ENCODE assay signal across 1 cellular context in the genomic region with DNA sequence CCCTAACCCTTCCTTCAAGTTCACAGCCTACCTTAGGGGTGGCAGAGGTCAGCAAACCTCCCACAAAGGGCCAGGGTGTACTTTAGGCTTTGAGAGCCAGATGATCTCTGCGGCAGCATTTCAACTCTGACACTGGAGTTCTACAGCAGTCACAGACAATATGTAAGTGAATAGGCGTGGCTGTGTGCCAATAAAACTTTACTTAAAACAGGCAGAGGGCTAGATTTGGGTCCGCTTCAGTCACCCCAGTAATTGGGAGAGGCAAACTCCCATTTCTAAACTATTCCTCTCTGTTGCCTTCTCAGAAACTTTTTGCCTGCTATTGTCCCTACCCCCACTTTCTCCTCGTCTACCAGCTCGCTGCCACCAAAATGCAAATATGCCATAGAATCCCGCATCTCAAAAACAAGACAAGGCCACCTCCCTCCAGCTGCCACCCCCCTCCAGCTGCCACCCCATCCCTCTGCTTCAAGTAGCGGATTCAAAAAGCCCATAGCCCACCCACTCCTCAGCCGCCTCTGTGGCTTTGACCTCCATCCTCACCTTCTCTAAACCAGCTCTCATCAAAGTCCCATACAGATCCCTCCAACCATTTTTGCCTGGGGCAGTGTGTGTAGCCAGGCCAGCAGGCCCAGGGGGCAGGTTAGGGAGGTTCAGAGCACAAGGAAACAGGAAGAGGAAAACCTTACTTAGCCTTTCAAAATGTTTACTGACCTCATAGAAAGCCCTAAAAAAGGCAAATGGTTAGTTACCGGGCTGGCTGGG.
TF ChIP-seq lines count a peak whose summit lies in the region.

No MANE protein-coding gene starts in this region.

TF ChIP-seq in H1, 55 proteins besides CTCF, POLR2A, EP300 and RAD21:
- TF ChIP-seq, protein P1, sequence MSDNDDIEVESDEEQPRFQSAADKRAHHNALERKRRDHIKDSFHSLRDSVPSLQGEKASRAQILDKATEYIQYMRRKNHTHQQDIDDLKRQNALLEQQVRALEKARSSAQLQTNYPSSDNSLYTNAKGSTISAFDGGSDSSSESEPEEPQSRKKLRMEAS (IDR thresholded peaks at IDR 0.05): no peak
- TF ChIP-seq SIRT6 (IDR thresholded peaks at IDR 0.05; ENCODE audit: low read length) (no peak), SAP30 (IDR thresholded peaks at IDR 0.05; ENCODE audit: insufficient read depth, insufficient replicate concordance, low read length) (no peak)
TF ChIP-seq in H1: peak in this region for 0.
